In the genomic region with DNA sequence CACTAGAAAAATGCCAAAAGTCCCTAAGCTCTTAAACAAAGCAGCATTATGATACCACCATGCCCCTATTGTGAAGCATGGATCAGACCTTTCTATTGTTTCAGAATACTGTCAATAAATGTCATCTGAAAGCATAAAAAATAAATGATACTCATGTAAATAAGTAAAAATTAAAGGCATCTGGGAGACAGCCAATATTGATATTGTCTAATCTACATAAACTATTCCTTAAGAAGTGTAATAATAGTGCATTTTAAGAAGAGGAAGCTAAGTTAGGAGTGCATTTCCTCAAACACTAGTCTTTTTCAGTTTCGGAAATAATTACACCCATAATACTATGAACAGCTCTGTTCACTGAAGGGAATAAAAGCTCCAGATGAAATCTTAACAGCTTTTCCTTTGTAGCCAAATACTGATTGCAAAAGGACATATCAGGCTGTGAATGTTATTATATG, we compare ENCODE assay signal across 17 cellular contexts.
A peak's percentile ranks its signal among the peaks of the same experiment; 100 is the strongest.
DNase-seq lines count a peak whose midpoint lies in the region; ATAC-seq lines count a peak whose summit lies in the region.
"Had no signal": no experiment of that assay in that cellular context is flagged by ENCODE, and none has a peak within 500 bp of the region (broad histone marks: within the 10 kb centered on the region; RNA-seq: fewer than 3 reads in every experiment).

No MANE protein-coding gene starts in this region.

- no peaks in the 10 kb centered on the region for H3K36me3 ChIP-seq in BLaER1 treated with 17β-estradiol and CSF1 and Interleukin-3, amounts not matched to agents 10 nM and 100 nM
- H3K36me3 ChIP-seq: BE2C, SJCRH30 had no signal

- peak; percentile 75 for DNase-seq in putamen (ENCODE audit: low spot score)
- no peak for DNase-seq in NCI-H1694 (lab: John Stamatoyannopoulos, UW)
- DNase-seq in NCI-H345 treated with DMSO at 0.1 percent for 48 hours (lab: John Stamatoyannopoulos, UW; ENCODE audit: unreplicated experiment), result no peak
- DNase-seq in stimulated activated CD4-positive, alpha-beta T cell treated with anti-CD3 and anti-CD28 coated beads, Interleukin-2, amount 100 ng/mL, for 48 hours, result no peak
- DNase-seq: BE2C; CD8-positive, alpha-beta memory T cell; NCI-H1048; NCI-H187; NCI-H446 treated with DMSO at 0.1 percent for 48 hours; NCI-H774; RPMI8226; SJCRH30 had no signal

- no peaks in the 10 kb centered on the region for H3K9me3 ChIP-seq in BLaER1 treated with 17β-estradiol and CSF1 and Interleukin-3, amounts not matched to agents 10 nM and 100 nM (replicated peaks in 1 of 11)
- H3K9me3 ChIP-seq: BE2C, SJCRH30 had no signal

- peak overlapping the region in 2 of 11 experiments; percentile 50 to 55; a peak in 3 of 22 replicates for H3K9ac ChIP-seq in BLaER1 treated with 17β-estradiol and CSF1 and Interleukin-3, amounts not matched to agents 10 nM and 100 nM

- peaks cover 9 to 20% (median 14%) of the 10 kb centered on the region in 10 experiments; a peak in 19 of 20 replicates for H3K4me1 ChIP-seq in BLaER1 treated with 17β-estradiol and CSF1 and Interleukin-3, amounts not matched to agents 10 nM and 100 nM
- H3K4me1 ChIP-seq: SJCRH30 had no signal

- H3K27me3 ChIP-seq in BLaER1 treated with 17β-estradiol and CSF1 and Interleukin-3, amounts not matched to agents 10 nM and 100 nM, result no peaks in the 10 kb centered on the region
- H3K27me3 ChIP-seq: BE2C, SJCRH30 had no signal

- H3K4me3 ChIP-seq in BLaER1 treated with 17β-estradiol and CSF1 and Interleukin-3, amounts not matched to agents 10 nM and 100 nM, result no peak overlapping the region
- H3K4me3 ChIP-seq: SJCRH30 had no signal

- H3K27ac ChIP-seq in BLaER1 treated with 17β-estradiol and CSF1 and Interleukin-3, amounts not matched to agents 10 nM and 100 nM, result peak overlapping the region in 8 of 11 experiments; percentile 2 to 72 (median 60); a peak in 11 of 22 replicates
- peak overlapping the region; percentile 87 for H3K27ac ChIP-seq in cingulate gyrus (ENCODE audit: low read depth, low read length)
- H3K27ac ChIP-seq: HL-60, SJCRH30 had no signal

- peak overlapping the region; percentile 31 to 64 (median 44); a peak in 21 of 22 replicates for H3K4me2 ChIP-seq in BLaER1 treated with 17β-estradiol and CSF1 and Interleukin-3, amounts not matched to agents 10 nM and 100 nM

- peak; percentile 77 for ATAC-seq in GM21786 (IDR thresholded peaks at IDR 0.05; ENCODE audit: unreplicated experiment)
- ATAC-seq: HCT116 had no signal

- H4K20me1 ChIP-seq in BLaER1 treated with 17β-estradiol and CSF1 and Interleukin-3, amounts not matched to agents 10 nM and 100 nM, result no peaks in the 10 kb centered on the region
